In genomic region chr20:49615401-49616153, GRCh38 we compare ENCODE assay signal across 1 cellular context.
A peak's percentile ranks its signal among the peaks of the same experiment; 100 is the strongest.
TF ChIP-seq lines count a peak whose summit lies in the region.

No MANE protein-coding gene starts in this region.

TF ChIP-seq in HepG2, 621 proteins besides CTCF, POLR2A, EP300 and RAD21 (continued from another document and continues in another):
- TF ChIP-seq ZNF574 (CRISPR knock-in tag; IDR thresholded peaks at IDR 0.05) (peak; percentile 40; the same call in 1 of the 2 replicates), ZMAT5 (CRISPR knock-in tag; IDR thresholded peaks at IDR 0.05; ENCODE audit: borderline replicate concordance, low read depth) (no peak), ZNF121 (CRISPR knock-in tag; IDR thresholded peaks at IDR 0.05) (peak; percentile 48; the same call in 1 of the 2 replicates), RFX1 (IDR thresholded peaks at IDR 0.05) (no peak), GATAD2A (CRISPR knock-in tag; IDR thresholded peaks at IDR 0.05) (no peak), ZNF552 (CRISPR knock-in tag; IDR thresholded peaks at IDR 0.05; ENCODE audit: borderline replicate concordance) (peak; percentile 50; the same call in 1 of the 2 replicates), TBL1XR1 (IDR thresholded peaks at IDR 0.05; ENCODE audit: borderline replicate concordance, low read length, partially characterized antibody) (no peak), SMAD9 (CRISPR knock-in tag; IDR thresholded peaks at IDR 0.05) (no peak), ZSCAN21 (CRISPR knock-in tag; IDR thresholded peaks at IDR 0.05; ENCODE audit: borderline replicate concordance) (peak; percentile 57; the same call in 1 of the 2 replicates), MTERF4 (CRISPR knock-in tag; IDR thresholded peaks at IDR 0.05) (peak; percentile 65; the same call in 1 of the 2 replicates), ZNF331 (CRISPR knock-in tag; IDR thresholded peaks at IDR 0.05) (no peak), DNMT3B (CRISPR knock-in tag; conservative IDR thresholded peaks at IDR 0.05) (no peak; the same call in 1 of the 2 replicates), NRL (CRISPR knock-in tag; IDR thresholded peaks at IDR 0.05; ENCODE audit: borderline replicate concordance) (peak; percentile 83), SATB2 (CRISPR knock-in tag; IDR thresholded peaks at IDR 0.05) (no peak), PRMT3 (CRISPR knock-in tag; IDR thresholded peaks at IDR 0.05; ENCODE audit: borderline replicate concordance, low read depth) (no peak), KIAA2018 (CRISPR knock-in tag; IDR thresholded peaks at IDR 0.05; ENCODE audit: borderline replicate concordance) (no peak), ZNF761 (CRISPR knock-in tag; conservative IDR thresholded peaks at IDR 0.05) (no peak), ZNF572 (CRISPR knock-in tag; IDR thresholded peaks at IDR 0.05) (peak; percentile 56), HIC2 (CRISPR knock-in tag; IDR thresholded peaks at IDR 0.05; ENCODE audit: low read depth) (peak; percentile 94), MIXL1 (CRISPR knock-in tag; IDR thresholded peaks at IDR 0.05) (no peak), ZFX (CRISPR knock-in tag; IDR thresholded peaks at IDR 0.05; ENCODE audit: low read depth) (peak; percentile 84), ONECUT2 (CRISPR knock-in tag; IDR thresholded peaks at IDR 0.05) (no peak), ZNF292 (CRISPR knock-in tag; IDR thresholded peaks at IDR 0.05; ENCODE audit: borderline replicate concordance, low read depth) (peak; percentile 76), EZH2 (conservative IDR thresholded peaks at IDR 0.05; ENCODE audit: low read depth, low read length) (no peak), SUZ12 (IDR thresholded peaks at IDR 0.05; ENCODE audit: low read depth, low read length) (no peak), CAMTA2 (CRISPR knock-in tag; IDR thresholded peaks at IDR 0.05; ENCODE audit: borderline replicate concordance) (peak; percentile 46; the same call in 1 of the 2 replicates), HNF1B (CRISPR knock-in tag; IDR thresholded peaks at IDR 0.05) (0 out of 2 replicates have a peak, but pooled peaks have one; percentile 8), NFAT5 (CRISPR knock-in tag; IDR thresholded peaks at IDR 0.05) (no peak), ELF1 (CRISPR knock-in tag; IDR thresholded peaks at IDR 0.05) (no peak), HNF4G (IDR thresholded peaks at IDR 0.05; ENCODE audit: borderline replicate concordance, low read depth, low read length) (no peak), HNF4G (CRISPR knock-in tag; IDR thresholded peaks at IDR 0.05; ENCODE audit: borderline replicate concordance, low read depth) (no peak), ZNF253 (CRISPR knock-in tag; IDR thresholded peaks at IDR 0.05; ENCODE audit: borderline replicate concordance) (no peak)
